In the genomic region with DNA sequence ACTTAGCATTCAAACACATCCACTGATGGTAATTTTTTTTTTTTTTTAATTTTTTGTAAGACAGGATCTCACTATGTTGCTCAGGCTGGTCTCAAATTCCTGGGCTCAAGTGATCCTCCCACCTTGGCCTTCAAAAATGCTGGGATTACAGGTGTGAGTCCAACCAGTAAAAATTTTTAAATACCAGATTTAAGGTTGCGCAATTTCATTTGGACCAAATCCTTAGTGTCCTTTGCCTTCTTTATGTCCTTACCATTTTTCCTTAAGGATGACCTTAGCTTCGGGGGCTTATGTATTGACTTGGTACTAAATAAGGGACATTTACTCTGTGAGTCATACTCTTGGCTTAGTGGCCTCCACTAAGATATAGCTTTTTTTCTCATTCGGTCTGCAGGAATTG, we compare ENCODE assay signal across 8 cellular contexts. TPM values are rescaled to one million over a fixed set of nuclear protein-coding genes. Genes with fewer than 3 reads are reported as not detected.
"Had no signal": no experiment of that assay in that cellular context is flagged by ENCODE, and none has a peak within 500 bp of the region (broad histone marks: within the 10 kb centered on the region; RNA-seq: fewer than 3 reads in every experiment).

No MANE protein-coding gene starts in this region.

- H3K4me1 ChIP-seq: HAP-1 had no signal

- H3K36me3 ChIP-seq: HAP-1 had no signal

- FAIRE-seq: HTR-8/SVneo had no signal

- H3K4me2 ChIP-seq: GM23338 had no signal

- ATAC-seq: GM23338, HCT116 had no signal

- DNase-seq: H7, HFFc6, KG1 had no signal

- H3K9me3 ChIP-seq: HAP-1 had no signal

- H3K4me3 ChIP-seq: GM23338, HAP-1 had no signal

RNA-seq across cellular contexts. Expression of a gene that starts 4.1 kb away (rescaled TPM):
- total RNA-seq: H4, HFFc6 had no signal
